ENCODE assay signal across 7 cellular contexts in the genomic region with DNA sequence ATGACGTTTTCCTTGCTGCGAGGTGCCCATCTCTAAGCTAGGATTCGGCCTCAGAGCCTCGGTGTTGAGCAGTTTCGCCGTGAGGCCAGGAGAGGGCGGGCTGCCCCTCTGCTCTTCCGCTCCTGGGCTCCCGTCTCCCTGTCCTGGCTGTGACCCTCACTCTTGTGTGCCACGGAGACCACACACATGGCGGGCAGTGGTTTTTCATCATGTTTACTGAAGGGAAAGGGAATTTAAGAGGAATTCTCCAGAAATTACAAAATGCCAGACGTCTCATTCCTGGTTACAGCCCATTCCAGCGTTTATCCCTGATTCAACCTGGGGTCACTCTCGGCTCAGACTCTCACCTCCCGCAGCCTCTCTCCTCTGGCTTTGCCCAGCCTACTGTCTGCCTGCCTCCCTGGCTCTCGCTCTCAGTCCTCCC.
DNase-seq lines count a peak whose midpoint lies in the region; ATAC-seq and TF ChIP-seq lines count a peak whose summit lies in the region.

No MANE protein-coding gene starts in this region.

- no TSS peak for BruUV-seq in Panc1 (replicated peaks; lab: Mats Ljungman, UMichigan)

- no peak overlapping the region for H3K27ac Mint-ChIP-seq in neural progenitor cell
- H3K27ac Mint-ChIP-seq in CD8-positive, alpha-beta memory T cell, result no peak overlapping the region

- H3K4me1 ChIP-seq in Panc1 (ENCODE audit: control insufficient read depth, insufficient read depth, low read length) (no peaks in the 10 kb centered on the region), neural progenitor cell (peaks cover 8% of the 10 kb centered on the region)
- H3K4me1 ChIP-seq in CD8-positive, alpha-beta memory T cell (ENCODE audit: insufficient read depth, low read length), result no peaks in the 10 kb centered on the region

- CTCF ChIA-PET in Panc1 (lab: Charles Lee), result interaction anchor here (0.6 kb wide), 1 partner anchor 27 kb away, joined by 3 read pairs; no protein-coding TSS in a partner anchor
- CTCF ChIA-PET in CD8-positive, alpha-beta memory T cell (lab: Charles Lee), result no interaction called here

- H3K79me2 ChIP-seq in neural progenitor cell (ENCODE audit: low read depth), result no peaks in the 10 kb centered on the region

- no peak overlapping the region for H3K4me3 Mint-ChIP-seq in neural progenitor cell
- no peak overlapping the region for H3K4me3 Mint-ChIP-seq in CD8-positive, alpha-beta memory T cell

- H3K27me3 Mint-ChIP-seq in neural progenitor cell (ENCODE audit: insufficient read depth, low read depth), result peaks cover 6% of the 10 kb centered on the region
- H3K27me3 Mint-ChIP-seq in CD8-positive, alpha-beta memory T cell, result peaks cover 11 to 23% of the 10 kb centered on the region in 2 donors

- H4K20me1 ChIP-seq in neural progenitor cell (ENCODE audit: low read depth), result no peaks in the 10 kb centered on the region

- no peaks in the 10 kb centered on the region for H3K36me3 ChIP-seq in Panc1 (ENCODE audit: control insufficient read depth, insufficient read depth, low read length)
- H3K36me3 ChIP-seq in neural progenitor cell, result no peaks in the 10 kb centered on the region
- H3K36me3 ChIP-seq in CD8-positive, alpha-beta memory T cell (ENCODE audit: insufficient read depth, low read length), result no peaks in the 10 kb centered on the region

- no peaks in the 10 kb centered on the region for H3K27me3 ChIP-seq in Panc1 (ENCODE audit: control insufficient read depth, insufficient read depth, low read length)
- peaks cover 4% of the 10 kb centered on the region for H3K27me3 ChIP-seq in neural progenitor cell
- H3K27me3 ChIP-seq in CD8-positive, alpha-beta memory T cell (ENCODE audit: insufficient read depth, low read length, poor library complexity, severe bottlenecking), result no peaks in the 10 kb centered on the region

- peak; percentile 73 for ATAC-seq in HG02759 (IDR thresholded peaks at IDR 0.05; ENCODE audit: unreplicated experiment)
- peak; percentile 82 for ATAC-seq in Panc1
- peak; percentile 31 for ATAC-seq in esophagus mucosa
- ATAC-seq in GM19395 (IDR thresholded peaks at IDR 0.05; ENCODE audit: unreplicated experiment), result no peak

- in situ Hi-C loops in Panc1 (cut with HindIII; ENCODE audit: low pct_unique_long_range_greater_than_20kb, low sequenced_read_pairs), result no loop called here

- no peak overlapping the region for H3K9ac ChIP-seq in neural progenitor cell

- H3K9me3 Mint-ChIP-seq in neural progenitor cell, result no peaks in the 10 kb centered on the region
- H3K9me3 Mint-ChIP-seq in CD8-positive, alpha-beta memory T cell, result no peaks in the 10 kb centered on the region

- intact Hi-C loops in Panc1 (cut with micrococcal nuclease; ENCODE audit: unreplicated experiment), result no loop called here

- H2AFZ ChIP-seq in neural progenitor cell (replicated peaks), result no peak overlapping the region

- peak; percentile 87 for TF ChIP-seq CTCF in Panc1 (IDR thresholded peaks at IDR 0.05)
- peak; percentile 86 for TF ChIP-seq CTCF in neural progenitor cell (IDR thresholded peaks at IDR 0.05)

- H3K4me2 ChIP-seq in neural progenitor cell, result no peak overlapping the region

- no peak overlapping the region for H3K27ac ChIP-seq in Panc1 (ENCODE audit: low read length)
- H3K27ac ChIP-seq in neural progenitor cell, result no peak overlapping the region
- no peak overlapping the region for H3K27ac ChIP-seq in CD8-positive, alpha-beta memory T cell (ENCODE audit: low read depth, low read length)

- peaks cover 14% of the 10 kb centered on the region for H3K4me1 Mint-ChIP-seq in neural progenitor cell
- no peaks in the 10 kb centered on the region for H3K4me1 Mint-ChIP-seq in CD8-positive, alpha-beta memory T cell

- no peaks in the 10 kb centered on the region for H3K9me3 ChIP-seq in Panc1 (ENCODE audit: control insufficient read depth, insufficient read depth, low read depth, low read length)
- no peaks in the 10 kb centered on the region for H3K9me3 ChIP-seq in neural progenitor cell (ENCODE audit: low read depth)
- no peaks in the 10 kb centered on the region for H3K9me3 ChIP-seq in CD8-positive, alpha-beta memory T cell (ENCODE audit: low read length)

- POLR2A ChIA-PET in Panc1 (lab: Charles Lee), result no interaction called here
- POLR2A ChIA-PET in CD8-positive, alpha-beta memory T cell (lab: Charles Lee), result no interaction called here

- H3K4me3 ChIP-seq in Panc1 (ENCODE audit: low read depth in 2 of 2, low read length in 2 of 2) (no peak overlapping the region), neural progenitor cell (no peak overlapping the region)
- no peak overlapping the region for H3K4me3 ChIP-seq in CD8-positive, alpha-beta memory T cell (ENCODE audit: low read length)

- H3F3A ChIP-seq in neural progenitor cell (ENCODE audit: low read depth), result no peaks in the 10 kb centered on the region

- no peaks in the 10 kb centered on the region for H3K36me3 Mint-ChIP-seq in neural progenitor cell
- no peaks in the 10 kb centered on the region for H3K36me3 Mint-ChIP-seq in CD8-positive, alpha-beta memory T cell

- DNase-seq in ELR (ENCODE audit: low read depth) (peak; percentile 48), Panc1 (ENCODE audit: low read depth, low spot score) (peak; percentile 7), neural progenitor cell (ENCODE audit: low spot score) (peak; percentile 87)
- DNase-seq in CD8-positive, alpha-beta memory T cell, result no peak

Comparison
In these comparisons a context has a peak if more than half of its experiments do, and no peak if none do; other contexts are left out.
1. DNase-seq: peak in ELR (single experiment), Panc1 (single experiment) and neural progenitor cell (single experiment); none in CD8-positive, alpha-beta memory T cell (0 of 5).